ENCODE assay signal across 13 cellular contexts in genomic region chr10:58782876-58783859, GRCh38.
DNase-seq lines count a peak whose midpoint lies in the region; ATAC-seq and TF ChIP-seq lines count a peak whose summit lies in the region.
"Had no signal": no experiment of that assay in that cellular context is flagged by ENCODE, and none has a peak within 500 bp of the region (broad histone marks: within the 10 kb centered on the region; RNA-seq: fewer than 3 reads in every experiment).

No MANE protein-coding gene starts in this region.

- peak overlapping the region; percentile 69 for H3K9ac ChIP-seq in adipocyte (ENCODE audit: low read length)

- H3K9me3 ChIP-seq in adipocyte (ENCODE audit: control insufficient read depth, low read length), result no peaks in the 10 kb centered on the region
- H3K9me3 ChIP-seq: thyroid gland had no signal

- no peaks in the 10 kb centered on the region for H3K27me3 ChIP-seq in adipocyte (replicated peaks; ENCODE audit: control insufficient read depth, insufficient read depth, low read length)
- H3K27me3 ChIP-seq: thyroid gland had no signal

- peaks cover 60% of the 10 kb centered on the region for H3K4me1 ChIP-seq in adipocyte (ENCODE audit: control insufficient read depth, insufficient read depth, low read length)
- H3K4me1 ChIP-seq: thyroid gland had no signal

- no peaks in the 10 kb centered on the region for H3K9me3 Mint-ChIP-seq in endothelial cell (ENCODE audit: unreplicated experiment)
- H3K9me3 Mint-ChIP-seq in activated naive CD8-positive, alpha-beta T cell treated with anti-CD3 and anti-CD28 coated beads, Interleukin-2, amount 50 U/mL, for 24 hours, result no peaks in the 10 kb centered on the region
- H3K9me3 Mint-ChIP-seq: brain had no signal

- DNase-seq in EH (ENCODE audit: low read depth) (peak; percentile 70), adipocyte (ENCODE audit: low read depth) (peak; percentile 89), left cardiac atrium (peak; percentile 54), skeletal muscle cell (ENCODE audit: low read depth) (peak; percentile 53), SW 1271 (lab: John Stamatoyannopoulos, UW) (no peak), endothelial cell (ENCODE audit: low spot score) (no peak)
- DNase-seq in stimulated activated CD4-positive, alpha-beta T cell treated with anti-CD3 and anti-CD28 coated beads, Interleukin-1b, Interleukin-23, amount 100 ng/mL, for 48 hours, result no peak
- DNase-seq in activated naive CD8-positive, alpha-beta T cell treated with anti-CD3 and anti-CD28 coated beads, Interleukin-2, amount 50 U/mL, for 24 hours, result no peak
- DNase-seq: activated CD8-positive, alpha-beta memory T cell treated with anti-CD3 and anti-CD28 coated beads, Interleukin-2, amount 50 U/mL, for 4 hours; kidney glomerular epithelial cell; posterior cingulate gyrus had no signal

- peaks cover 11% of the 10 kb centered on the region for H3K36me3 ChIP-seq in adipocyte (ENCODE audit: control insufficient read depth, insufficient read depth, low read length, severe bottlenecking)
- H3K36me3 ChIP-seq: thyroid gland had no signal

- intact Hi-C loops in left cardiac atrium (cut with DNase I), result loop anchor here in 1 of 2 donors (2.0 to 10.0 kb wide), 4 partner anchors 169 to 842 kb away; no protein-coding TSS in a partner anchor

- TF ChIP-seq CTCF in endothelial cell (IDR thresholded peaks at IDR 0.05; ENCODE audit: unreplicated experiment), result no peak

- H3K27me3 Mint-ChIP-seq in endothelial cell (ENCODE audit: unreplicated experiment), result no peaks in the 10 kb centered on the region
- peaks cover 2% of the 10 kb centered on the region for H3K27me3 Mint-ChIP-seq in activated naive CD8-positive, alpha-beta T cell treated with anti-CD3 and anti-CD28 coated beads, Interleukin-2, amount 50 U/mL, for 24 hours
- H3K27me3 Mint-ChIP-seq: brain had no signal

- no peak overlapping the region for H3K4me3 Mint-ChIP-seq in endothelial cell (ENCODE audit: unreplicated experiment)
- no peak overlapping the region for H3K4me3 Mint-ChIP-seq in activated naive CD8-positive, alpha-beta T cell treated with anti-CD3 and anti-CD28 coated beads, Interleukin-2, amount 50 U/mL, for 24 hours
- H3K4me3 Mint-ChIP-seq: brain had no signal

- H3K36me3 Mint-ChIP-seq in endothelial cell (ENCODE audit: low read depth, unreplicated experiment), result no peaks in the 10 kb centered on the region
- no peaks in the 10 kb centered on the region for H3K36me3 Mint-ChIP-seq in activated naive CD8-positive, alpha-beta T cell treated with anti-CD3 and anti-CD28 coated beads, Interleukin-2, amount 50 U/mL, for 24 hours (ENCODE audit: low read depth)
- H3K36me3 Mint-ChIP-seq: brain had no signal

- peak; percentile 92 to 94 for ATAC-seq in left cardiac atrium
- ATAC-seq in activated naive CD8-positive, alpha-beta T cell treated with anti-CD3 and anti-CD28 coated beads, Interleukin-2, amount 50 U/mL, for 24 hours, result no peak

- no peaks in the 10 kb centered on the region for H3K4me1 Mint-ChIP-seq in endothelial cell (ENCODE audit: unreplicated experiment)
- H3K4me1 Mint-ChIP-seq in activated naive CD8-positive, alpha-beta T cell treated with anti-CD3 and anti-CD28 coated beads, Interleukin-2, amount 50 U/mL, for 24 hours, result no peaks in the 10 kb centered on the region

- H3K4me3 ChIP-seq in adipocyte (ENCODE audit: low read length) (peak overlapping the region; percentile 27), skeletal muscle cell (ENCODE audit: low read depth, low read length) (no peak overlapping the region)
- H3K4me3 ChIP-seq: thyroid gland had no signal

- no peak overlapping the region for H3K27ac Mint-ChIP-seq in endothelial cell (ENCODE audit: unreplicated experiment)
- H3K27ac Mint-ChIP-seq in activated naive CD8-positive, alpha-beta T cell treated with anti-CD3 and anti-CD28 coated beads, Interleukin-2, amount 50 U/mL, for 24 hours, result no peak overlapping the region

Comparison
In these comparisons a context has a peak if more than half of its experiments do, and no peak if none do; other contexts are left out.
1. DNase-seq: peak in EH (single experiment), adipocyte (single experiment), left cardiac atrium (single experiment) and skeletal muscle cell (single experiment); none in stimulated activated CD4-positive, alpha-beta T cell treated with anti-CD3 and anti-CD28 coated beads, Interleukin-1b, Interleukin-23, amount 100 ng/mL, for 48 hours (single experiment), SW 1271 (0 of 2), endothelial cell (single experiment) and activated naive CD8-positive, alpha-beta T cell treated with anti-CD3 and anti-CD28 coated beads, Interleukin-2, amount 50 U/mL, for 24 hours (single experiment).